ENCODE assay signal across 21 cellular contexts in the genomic region with DNA sequence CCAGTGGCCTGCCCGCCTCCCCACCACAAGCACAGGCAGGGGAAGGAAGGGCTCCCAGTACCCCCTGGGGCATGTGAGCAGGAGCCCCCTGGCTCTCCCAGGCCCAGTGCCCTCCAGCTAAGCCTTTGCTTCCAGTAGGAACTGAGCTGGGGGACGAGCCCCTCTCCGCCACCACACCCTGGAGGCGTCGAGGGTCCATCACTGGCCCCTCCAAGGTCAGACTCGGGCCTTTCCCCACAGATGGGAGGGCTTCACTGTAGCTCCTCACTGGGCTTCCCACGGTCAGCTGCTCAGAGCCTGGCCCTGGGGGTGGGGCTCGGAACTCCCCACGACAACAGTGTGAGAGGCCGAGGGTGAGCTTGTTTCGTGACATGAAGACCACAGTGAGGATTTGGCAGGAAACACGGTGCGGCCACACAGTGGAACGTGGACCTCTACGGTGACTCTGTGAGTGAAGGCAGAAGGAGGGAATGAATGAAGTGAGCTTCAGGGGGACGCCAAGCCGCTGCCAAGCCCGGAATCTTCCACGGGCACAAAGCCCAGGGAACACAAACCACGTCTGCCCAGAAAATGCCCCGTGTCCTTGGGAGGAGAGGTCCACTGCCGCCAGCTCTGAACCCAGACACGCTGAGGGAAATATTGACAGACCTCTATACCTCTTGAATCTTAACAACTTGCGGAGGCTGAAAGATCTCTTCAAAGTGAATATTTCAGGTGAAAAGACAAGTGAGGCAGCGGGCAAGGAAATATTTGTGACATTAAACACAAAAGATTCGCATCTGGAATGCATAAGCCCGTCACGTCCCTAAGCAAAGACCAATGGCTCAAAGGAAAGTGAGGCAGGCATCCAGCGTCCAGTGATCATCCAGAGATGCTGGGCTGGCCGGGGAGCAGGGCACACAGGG.
DNase-seq lines count a peak whose midpoint lies in the region; ATAC-seq and TF ChIP-seq lines count a peak whose summit lies in the region.
"Had no signal": no experiment of that assay in that cellular context is flagged by ENCODE, and none has a peak within 500 bp of the region (broad histone marks: within the 10 kb centered on the region; RNA-seq: fewer than 3 reads in every experiment).

No MANE protein-coding gene starts in this region.

- no peaks in the 10 kb centered on the region for H4K20me1 ChIP-seq in H9 (ENCODE audit: control insufficient read depth, insufficient read depth, insufficient read length)

- H4K5ac ChIP-seq in H9 (ENCODE audit: insufficient read length, low read depth, low read length) = no peak overlapping the region

- H3K4me1 Mint-ChIP-seq in activated CD8-positive, alpha-beta T cell treated with anti-CD3 and anti-CD28 coated beads, Interleukin-2, amount 10 ng/mL, durations not matched to agents 7 days and 5 days (ENCODE audit: low read depth) = no peaks in the 10 kb centered on the region
- no peaks in the 10 kb centered on the region for H3K4me1 Mint-ChIP-seq in activated CD8-positive, alpha-beta T cell treated with anti-CD3 and anti-CD28 coated beads for 36 hours (ENCODE audit: low read depth)
- peaks cover 28 to 36% of the 10 kb centered on the region in 2 experiments for H3K4me1 Mint-ChIP-seq in H9
- no peaks in the 10 kb centered on the region for H3K4me1 Mint-ChIP-seq in activated T-helper 17 cell treated with anti-CD3 and anti-CD28 coated beads, Interleukin-2, amount 50 U/mL, for 72 hours
- H3K4me1 Mint-ChIP-seq: CD8-positive, alpha-beta memory T cell had no signal

- H3K27me3 ChIP-seq in H9 (ENCODE audit: insufficient read depth, low read length) (no peaks in the 10 kb centered on the region), neuronal stem cell (ENCODE audit: control insufficient read depth in 3 of 3, insufficient read depth in 3 of 3, low read depth in 1 of 3, low read length in 3 of 3) (peaks cover 0 to 4% (median 0%) of the 10 kb centered on the region in 3 experiments)

- H2BK15ac ChIP-seq in H9 (ENCODE audit: low read depth, low read length) (no peak overlapping the region), neuronal stem cell (ENCODE audit: low read length) (peak overlapping the region; percentile 3)

- H3K4me1 ChIP-seq in H9 (ENCODE audit: insufficient read depth, low read length) = no peaks in the 10 kb centered on the region; the same call in 1 of the 2 replicates
- peaks cover 2 to 4% of the 10 kb centered on the region in 2 donors for H3K4me1 ChIP-seq in neuronal stem cell (ENCODE audit: control insufficient read depth in 2 of 2, insufficient read depth in 1 of 2, low read depth in 1 of 2, low read length in 2 of 2)

- H2BK120ac ChIP-seq in H9 (ENCODE audit: low read depth, low read length, poor library complexity, severe bottlenecking) (no peak overlapping the region), neuronal stem cell (ENCODE audit: low read depth, low read length) (no peak overlapping the region)

- H3K36me3 ChIP-seq in neuronal stem cell (replicated peaks in 1 of 2; ENCODE audit: control insufficient read depth in 2 of 2, insufficient read depth in 2 of 2, low read length in 2 of 2) = no peaks in the 10 kb centered on the region

- H3K9me3 ChIP-seq in H9 (ENCODE audit: control insufficient read depth, low read depth, low read length) (no peaks in the 10 kb centered on the region), neuronal stem cell (replicated peaks in 1 of 2; ENCODE audit: control insufficient read depth in 2 of 2, insufficient read depth in 1 of 2, low read depth in 1 of 2, low read length in 2 of 2) (no peaks in the 10 kb centered on the region)

- H3K23ac ChIP-seq in H9 (ENCODE audit: insufficient read length, low read depth, low read length) = no peak overlapping the region
- H3K23ac ChIP-seq in neuronal stem cell (ENCODE audit: low read depth, low read length, poor library complexity) = peak overlapping the region; percentile 50

- DNase-seq in activated CD8-positive, alpha-beta T cell treated with anti-CD3 and anti-CD28 coated beads, Interleukin-2, amount 10 ng/mL, durations not matched to agents 7 days and 5 days = peak; percentile 9
- DNase-seq in activated CD8-positive, alpha-beta T cell treated with anti-CD3 and anti-CD28 coated beads for 36 hours = no peak
- no peak for DNase-seq in H9
- DNase-seq in iPS-NIHi11 (ENCODE audit: low spot score) = peak; percentile 2
- no peak for DNase-seq in neuronal stem cell (ENCODE audit: low spot score)
- DNase-seq in AG08396 (ENCODE audit: low spot score) = no peak
- DNase-seq in OCI-M2 (lab: John Stamatoyannopoulos, UW; ENCODE audit: unreplicated experiment) = no peak
- DNase-seq: Calu3; CD8-positive, alpha-beta memory T cell; DMS153; NCI-H1105; NCI-H2029 treated with DMSO at 0.1 percent for 48 hours; NCI-H226; NCI-H510A treated with DMSO at 0.1 percent for 48 hours; NCI-H748 treated with DMSO at 0.1 percent for 48 hours had no signal

- H4K91ac ChIP-seq in H9 (ENCODE audit: insufficient read length, low read depth, low read length) (no peak overlapping the region), neuronal stem cell (ENCODE audit: low read depth, low read length, poor library complexity) (peak overlapping the region; percentile 8)

- no peak overlapping the region for H2AK5ac ChIP-seq in H9 (ENCODE audit: insufficient read length, low read length)
- peak overlapping the region; percentile 42 for H2AK5ac ChIP-seq in neuronal stem cell (ENCODE audit: low read depth, low read length)

- ATAC-seq in activated CD8-positive, alpha-beta T cell treated with anti-CD3 and anti-CD28 coated beads, Interleukin-2, amount 10 ng/mL, durations not matched to agents 7 days and 5 days = no peak
- ATAC-seq in activated CD8-positive, alpha-beta T cell treated with anti-CD3 and anti-CD28 coated beads for 36 hours = no peak
- no peak for ATAC-seq in activated T-helper 17 cell treated with anti-CD3 and anti-CD28 coated beads, Interleukin-2, amount 50 U/mL, for 72 hours (replicated peaks)
- ATAC-seq: GM23338, HCT116, Panc1 had no signal

- intact Hi-C loops in activated CD8-positive, alpha-beta T cell treated with anti-CD3 and anti-CD28 coated beads for 36 hours (cut with micrococcal nuclease) = no loop called here

- POLR2A ChIA-PET in activated CD8-positive, alpha-beta T cell treated with anti-CD3 and anti-CD28 coated beads, Interleukin-2, amount 10 ng/mL, durations not matched to agents 7 days and 5 days (lab: Charles Lee) = no interaction called here
- POLR2A ChIA-PET in activated CD8-positive, alpha-beta T cell treated with anti-CD3 and anti-CD28 coated beads for 36 hours (lab: Charles Lee) = no interaction called here

- H2BK5ac ChIP-seq in H9 (ENCODE audit: insufficient read length, low read length) (no peak overlapping the region), neuronal stem cell (ENCODE audit: low read length) (peak overlapping the region; percentile 63)

- no CpG with 5 or more reads among the region's 30 CpGs for WGBS in H9 (ENCODE audit: extremely low coverage, insufficient read length, low lambda C conversion rate)
- no CpG with 5 or more reads among the region's 30 CpGs for WGBS in neuronal stem cell (ENCODE audit: extremely low coverage in 2 of 2, insufficient read length in 2 of 2, insufficient replicate concordance in 1 of 2), 2 donors

- H3K27ac ChIP-seq in H9 (ENCODE audit: insufficient read length, low read depth, low read length) (no peak overlapping the region), neuronal stem cell (replicated peaks; ENCODE audit: low read length) (no peak overlapping the region)
- H3K27ac ChIP-seq: C4-2B had no signal

- no peak overlapping the region for H2BK12ac ChIP-seq in H9 (ENCODE audit: insufficient read length, low read depth, low read length)
- no peak overlapping the region for H2BK12ac ChIP-seq in neuronal stem cell (ENCODE audit: low read length)

- no peaks in the 10 kb centered on the region for H3K36me3 Mint-ChIP-seq in activated CD8-positive, alpha-beta T cell treated with anti-CD3 and anti-CD28 coated beads, Interleukin-2, amount 10 ng/mL, durations not matched to agents 7 days and 5 days (ENCODE audit: low read depth)
- H3K36me3 Mint-ChIP-seq in activated CD8-positive, alpha-beta T cell treated with anti-CD3 and anti-CD28 coated beads for 36 hours (ENCODE audit: low read depth) = no peaks in the 10 kb centered on the region
- H3K36me3 Mint-ChIP-seq in H9 (ENCODE audit: insufficient read depth in 1 of 3, low read depth in 3 of 3) = no peaks in the 10 kb centered on the region; a peak in 1 of 7 replicates
- no peaks in the 10 kb centered on the region for H3K36me3 Mint-ChIP-seq in activated T-helper 17 cell treated with anti-CD3 and anti-CD28 coated beads, Interleukin-2, amount 50 U/mL, for 72 hours (ENCODE audit: low read depth)
- H3K36me3 Mint-ChIP-seq: CD8-positive, alpha-beta memory T cell; IgD-negative memory B cell had no signal

- H2AFZ ChIP-seq in H9 (ENCODE audit: low read length) = no peak overlapping the region
- no peak overlapping the region for H2AFZ ChIP-seq in neuronal stem cell (ENCODE audit: low read length)
- H2AFZ ChIP-seq: GM23338 had no signal

- no peaks in the 10 kb centered on the region for H3K79me2 ChIP-seq in H9 (ENCODE audit: insufficient read depth, low read length)

- no peak overlapping the region for H3K4me2 ChIP-seq in H9 (ENCODE audit: insufficient read depth, insufficient read length, low read length)
- H3K4me2 ChIP-seq in neuronal stem cell (ENCODE audit: insufficient read depth, low read length, poor library complexity, severe bottlenecking) = no peak overlapping the region
- H3K4me2 ChIP-seq: GM23338 had no signal

- H3K27me3 Mint-ChIP-seq in activated CD8-positive, alpha-beta T cell treated with anti-CD3 and anti-CD28 coated beads, Interleukin-2, amount 10 ng/mL, durations not matched to agents 7 days and 5 days (ENCODE audit: low read depth) = no peaks in the 10 kb centered on the region
- no peaks in the 10 kb centered on the region for H3K27me3 Mint-ChIP-seq in activated CD8-positive, alpha-beta T cell treated with anti-CD3 and anti-CD28 coated beads for 36 hours
- peaks cover 6% of the 10 kb centered on the region for H3K27me3 Mint-ChIP-seq in H9 (ENCODE audit: low read depth)
- H3K27me3 Mint-ChIP-seq in activated T-helper 17 cell treated with anti-CD3 and anti-CD28 coated beads, Interleukin-2, amount 50 U/mL, for 72 hours = peaks cover 3% of the 10 kb centered on the region

- H2BK20ac ChIP-seq in H9 (ENCODE audit: low read depth, low read length, poor library complexity, severe bottlenecking) = no peak overlapping the region

- H3K79me1 ChIP-seq in H9 (ENCODE audit: insufficient read depth, low read depth, low read length, poor library complexity, severe bottlenecking) (no peaks in the 10 kb centered on the region), neuronal stem cell (ENCODE audit: low read depth, low read length) (no peaks in the 10 kb centered on the region)

- H3K56ac ChIP-seq in H9 (ENCODE audit: insufficient read length, low read depth, low read length) = no peak overlapping the region

- no peak overlapping the region; the same call in 1 of the 2 replicates for H3K4ac ChIP-seq in H9 (ENCODE audit: low read depth, low read length)
- no peak overlapping the region for H3K4ac ChIP-seq in neuronal stem cell (ENCODE audit: low read length)

- H4K8ac ChIP-seq in H9 (replicated peaks; ENCODE audit: insufficient read length, low read depth, low read length) (no peak overlapping the region), neuronal stem cell (ENCODE audit: low read depth, low read length) (no peak overlapping the region)

- CTCF ChIA-PET in activated CD8-positive, alpha-beta T cell treated with anti-CD3 and anti-CD28 coated beads, Interleukin-2, amount 10 ng/mL, durations not matched to agents 7 days and 5 days (lab: Charles Lee) = no interaction called here
- CTCF ChIA-PET in activated CD8-positive, alpha-beta T cell treated with anti-CD3 and anti-CD28 coated beads for 36 hours (lab: Charles Lee) = no interaction called here

- H3K9ac ChIP-seq in H9 (ENCODE audit: extremely low read depth, insufficient read length, low read length) (no peak overlapping the region), neuronal stem cell (ENCODE audit: low read depth, low read length, poor library complexity) (peak overlapping the region; percentile 13)

- H3K18ac ChIP-seq in H9 (ENCODE audit: insufficient read length, low read depth, low read length) = no peak overlapping the region
- peak overlapping the region; percentile 18 for H3K18ac ChIP-seq in neuronal stem cell (ENCODE audit: low read length)

- H3K4me3 ChIP-seq in neuronal stem cell (ENCODE audit: low read length in 2 of 2) = no peak overlapping the region
- H3K4me3 ChIP-seq: GM23338 had no signal

- H3K14ac ChIP-seq in H9 (ENCODE audit: insufficient read depth, low read length) = no peak overlapping the region
- no peak overlapping the region for H3K14ac ChIP-seq in neuronal stem cell (ENCODE audit: low read length)

- no peak overlapping the region for H3K27ac Mint-ChIP-seq in activated CD8-positive, alpha-beta T cell treated with anti-CD3 and anti-CD28 coated beads, Interleukin-2, amount 10 ng/mL, durations not matched to agents 7 days and 5 days
- no peak overlapping the region for H3K27ac Mint-ChIP-seq in activated CD8-positive, alpha-beta T cell treated with anti-CD3 and anti-CD28 coated beads for 36 hours
- H3K27ac Mint-ChIP-seq in H9 = peak overlapping the region in 2 of 3 experiments; percentile 29 to 80; a peak in 1 of 7 replicates
- H3K27ac Mint-ChIP-seq in activated T-helper 17 cell treated with anti-CD3 and anti-CD28 coated beads, Interleukin-2, amount 50 U/mL, for 72 hours = no peak overlapping the region
- H3K27ac Mint-ChIP-seq: GM23338, IgD-negative memory B cell had no signal

- no peak overlapping the region for H3K4me3 Mint-ChIP-seq in activated CD8-positive, alpha-beta T cell treated with anti-CD3 and anti-CD28 coated beads, Interleukin-2, amount 10 ng/mL, durations not matched to agents 7 days and 5 days
- H3K4me3 Mint-ChIP-seq in activated CD8-positive, alpha-beta T cell treated with anti-CD3 and anti-CD28 coated beads for 36 hours = no peak overlapping the region
- no peak overlapping the region for H3K4me3 Mint-ChIP-seq in H9
- no peak overlapping the region for H3K4me3 Mint-ChIP-seq in activated T-helper 17 cell treated with anti-CD3 and anti-CD28 coated beads, Interleukin-2, amount 50 U/mL, for 72 hours
- H3K4me3 Mint-ChIP-seq: CD8-positive, alpha-beta memory T cell; GM23338; IgD-negative memory B cell had no signal

- H3T11ph ChIP-seq in H9 (ENCODE audit: low read length) = no peak overlapping the region

- H3K23me2 ChIP-seq in H9 (ENCODE audit: insufficient read length, low read depth, low read length, poor library complexity, severe bottlenecking) = no peaks in the 10 kb centered on the region

- H3K9me3 Mint-ChIP-seq in activated CD8-positive, alpha-beta T cell treated with anti-CD3 and anti-CD28 coated beads, Interleukin-2, amount 10 ng/mL, durations not matched to agents 7 days and 5 days (ENCODE audit: insufficient read depth) = no peaks in the 10 kb centered on the region
- H3K9me3 Mint-ChIP-seq in activated CD8-positive, alpha-beta T cell treated with anti-CD3 and anti-CD28 coated beads for 36 hours = no peaks in the 10 kb centered on the region
- H3K9me3 Mint-ChIP-seq in H9 = no peaks in the 10 kb centered on the region
- H3K9me3 Mint-ChIP-seq in activated T-helper 17 cell treated with anti-CD3 and anti-CD28 coated beads, Interleukin-2, amount 50 U/mL, for 72 hours = no peaks in the 10 kb centered on the region
- H3K9me3 Mint-ChIP-seq: CD8-positive, alpha-beta memory T cell; GM23338 had no signal

- TF ChIP-seq CTCF in activated CD8-positive, alpha-beta T cell treated with anti-CD3 and anti-CD28 coated beads for 36 hours (IDR thresholded peaks at IDR 0.05) = no peak
- TF ChIP-seq CTCF in H9 (conservative IDR thresholded peaks at IDR 0.05) = no peak

Comparison
In these comparisons a context has a peak if more than half of its experiments do, and no peak if none do; other contexts are left out.
1. DNase-seq: peak in activated CD8-positive, alpha-beta T cell treated with anti-CD3 and anti-CD28 coated beads, Interleukin-2, amount 10 ng/mL, durations not matched to agents 7 days and 5 days (single experiment) and iPS-NIHi11 (single experiment); none in activated CD8-positive, alpha-beta T cell treated with anti-CD3 and anti-CD28 coated beads for 36 hours (single experiment), H9 (single experiment), neuronal stem cell (single experiment), AG08396 (single experiment) and OCI-M2 (single experiment).
2. H3K27ac Mint-ChIP-seq: peak in H9 (2 of 3); none in activated CD8-positive, alpha-beta T cell treated with anti-CD3 and anti-CD28 coated beads, Interleukin-2, amount 10 ng/mL, durations not matched to agents 7 days and 5 days (single experiment), activated CD8-positive, alpha-beta T cell treated with anti-CD3 and anti-CD28 coated beads for 36 hours (single experiment) and activated T-helper 17 cell treated with anti-CD3 and anti-CD28 coated beads, Interleukin-2, amount 50 U/mL, for 72 hours (single experiment).